In the genomic region with DNA sequence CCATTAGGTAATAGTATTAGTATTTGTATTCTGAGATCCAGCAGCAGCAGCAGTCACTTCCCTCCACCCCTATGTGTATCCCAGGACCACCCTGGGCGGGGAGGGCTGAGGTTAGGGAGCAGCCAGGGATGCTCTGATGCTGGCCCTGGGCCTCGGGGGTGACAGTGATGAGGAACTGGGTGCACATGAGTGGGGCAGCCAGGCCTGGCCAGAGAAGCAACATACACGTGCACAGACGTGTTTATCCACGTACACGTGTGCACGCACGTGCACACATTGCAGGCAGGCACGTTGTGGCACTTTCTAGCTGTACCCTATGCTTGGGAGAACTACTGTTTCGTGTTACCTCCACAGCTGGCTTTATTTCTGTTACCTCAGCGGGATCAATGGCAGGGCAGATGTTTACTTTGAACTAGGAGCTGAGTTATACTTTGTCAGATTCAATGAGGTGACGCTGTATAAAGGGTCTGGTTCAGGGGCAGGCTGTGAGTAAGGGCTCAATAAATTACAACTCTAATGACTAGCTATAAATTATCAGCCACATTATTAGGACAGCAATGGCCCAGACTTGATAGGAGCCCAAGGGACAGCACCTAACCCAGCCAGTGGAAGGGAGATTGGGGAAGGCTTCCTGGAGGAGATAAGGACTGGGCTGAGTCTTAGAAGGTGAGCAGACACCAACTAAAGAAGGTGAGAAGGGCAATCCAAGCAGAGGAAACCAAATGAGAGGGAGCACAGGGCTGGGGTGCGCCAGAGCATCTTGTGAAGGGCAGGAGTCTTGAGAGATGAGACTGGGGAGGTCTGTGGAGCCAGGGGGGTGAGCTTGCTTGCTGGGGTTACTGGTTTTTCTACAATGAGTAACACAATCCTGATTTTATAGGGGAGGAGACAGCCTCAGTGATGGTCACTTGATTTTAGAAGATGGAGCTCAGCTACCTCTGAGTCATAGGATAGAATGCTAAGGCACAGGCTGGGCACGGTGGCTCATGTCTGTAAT, we compare ENCODE assay signal across 1 cellular context.
TF ChIP-seq lines count a peak whose summit lies in the region.

No MANE protein-coding gene starts in this region.

TF ChIP-seq in GM23338, 12 proteins besides CTCF, POLR2A, EP300 and RAD21 (continued from another document):
- TF ChIP-seq, protein P1, sequence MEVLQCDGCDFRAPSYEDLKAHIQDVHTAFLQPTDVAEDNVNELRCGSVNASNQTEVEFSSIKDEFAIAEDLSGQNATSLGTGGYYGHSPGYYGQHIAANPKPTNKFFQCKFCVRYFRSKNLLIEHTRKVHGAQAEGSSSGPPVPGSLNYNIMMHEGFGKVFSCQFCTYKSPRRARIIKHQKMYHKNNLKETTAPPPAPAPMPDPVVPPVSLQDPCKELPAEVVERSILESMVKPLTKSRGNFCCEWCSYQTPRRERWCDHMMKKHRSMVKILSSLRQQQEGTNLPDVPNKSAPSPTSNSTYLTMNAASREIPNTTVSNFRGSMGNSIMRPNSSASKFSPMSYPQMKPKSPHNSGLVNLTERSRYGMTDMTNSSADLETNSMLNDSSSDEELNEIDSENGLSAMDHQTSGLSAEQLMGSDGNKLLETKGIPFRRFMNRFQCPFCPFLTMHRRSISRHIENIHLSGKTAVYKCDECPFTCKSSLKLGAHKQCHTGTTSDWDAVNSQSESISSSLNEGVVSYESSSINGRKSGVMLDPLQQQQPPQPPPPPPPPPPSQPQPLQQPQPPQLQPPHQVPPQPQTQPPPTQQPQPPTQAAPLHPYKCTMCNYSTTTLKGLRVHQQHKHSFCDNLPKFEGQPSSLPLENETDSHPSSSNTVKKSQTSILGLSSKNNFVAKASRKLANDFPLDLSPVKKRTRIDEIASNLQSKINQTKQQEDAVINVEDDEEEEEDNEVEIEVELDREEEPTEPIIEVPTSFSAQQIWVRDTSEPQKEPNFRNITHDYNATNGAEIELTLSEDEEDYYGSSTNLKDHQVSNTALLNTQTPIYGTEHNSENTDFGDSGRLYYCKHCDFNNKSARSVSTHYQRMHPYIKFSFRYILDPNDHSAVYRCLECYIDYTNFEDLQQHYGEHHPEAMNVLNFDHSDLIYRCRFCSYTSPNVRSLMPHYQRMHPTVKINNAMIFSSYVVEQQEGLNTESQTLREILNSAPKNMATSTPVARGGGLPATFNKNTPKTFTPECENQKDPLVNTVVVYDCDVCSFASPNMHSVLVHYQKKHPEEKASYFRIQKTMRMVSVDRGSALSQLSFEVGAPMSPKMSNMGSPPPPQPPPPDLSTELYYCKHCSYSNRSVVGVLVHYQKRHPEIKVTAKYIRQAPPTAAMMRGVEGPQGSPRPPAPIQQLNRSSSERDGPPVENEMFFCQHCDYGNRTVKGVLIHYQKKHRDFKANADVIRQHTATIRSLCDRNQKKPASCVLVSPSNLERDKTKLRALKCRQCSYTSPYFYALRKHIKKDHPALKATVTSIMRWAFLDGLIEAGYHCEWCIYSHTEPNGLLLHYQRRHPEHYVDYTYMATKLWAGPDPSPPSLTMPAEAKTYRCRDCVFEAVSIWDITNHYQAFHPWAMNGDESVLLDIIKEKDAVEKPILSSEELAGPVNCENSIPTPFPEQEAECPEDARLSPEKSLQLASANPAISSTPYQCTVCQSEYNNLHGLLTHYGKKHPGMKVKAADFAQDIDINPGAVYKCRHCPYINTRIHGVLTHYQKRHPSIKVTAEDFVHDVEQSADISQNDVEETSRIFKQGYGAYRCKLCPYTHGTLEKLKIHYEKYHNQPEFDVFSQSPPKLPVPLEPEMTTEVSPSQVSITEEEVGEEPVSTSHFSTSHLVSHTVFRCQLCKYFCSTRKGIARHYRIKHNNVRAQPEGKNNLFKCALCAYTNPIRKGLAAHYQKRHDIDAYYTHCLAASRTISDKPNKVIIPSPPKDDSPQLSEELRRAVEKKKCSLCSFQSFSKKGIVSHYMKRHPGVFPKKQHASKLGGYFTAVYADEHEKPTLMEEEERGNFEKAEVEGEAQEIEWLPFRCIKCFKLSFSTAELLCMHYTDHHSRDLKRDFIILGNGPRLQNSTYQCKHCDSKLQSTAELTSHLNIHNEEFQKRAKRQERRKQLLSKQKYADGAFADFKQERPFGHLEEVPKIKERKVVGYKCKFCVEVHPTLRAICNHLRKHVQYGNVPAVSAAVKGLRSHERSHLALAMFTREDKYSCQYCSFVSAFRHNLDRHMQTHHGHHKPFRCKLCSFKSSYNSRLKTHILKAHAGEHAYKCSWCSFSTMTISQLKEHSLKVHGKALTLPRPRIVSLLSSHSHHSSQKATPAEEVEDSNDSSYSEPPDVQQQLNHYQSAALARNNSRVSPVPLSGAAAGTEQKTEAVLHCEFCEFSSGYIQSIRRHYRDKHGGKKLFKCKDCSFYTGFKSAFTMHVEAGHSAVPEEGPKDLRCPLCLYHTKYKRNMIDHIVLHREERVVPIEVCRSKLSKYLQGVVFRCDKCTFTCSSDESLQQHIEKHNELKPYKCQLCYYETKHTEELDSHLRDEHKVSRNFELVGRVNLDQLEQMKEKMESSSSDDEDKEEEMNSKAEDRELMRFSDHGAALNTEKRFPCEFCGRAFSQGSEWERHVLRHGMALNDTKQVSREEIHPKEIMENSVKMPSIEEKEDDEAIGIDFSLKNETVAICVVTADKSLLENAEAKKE (CRISPR knock-in tag; IDR thresholded peaks at IDR 0.05) = no peak
